11 cellular contexts compared by ENCODE assay signal in the genomic region with DNA sequence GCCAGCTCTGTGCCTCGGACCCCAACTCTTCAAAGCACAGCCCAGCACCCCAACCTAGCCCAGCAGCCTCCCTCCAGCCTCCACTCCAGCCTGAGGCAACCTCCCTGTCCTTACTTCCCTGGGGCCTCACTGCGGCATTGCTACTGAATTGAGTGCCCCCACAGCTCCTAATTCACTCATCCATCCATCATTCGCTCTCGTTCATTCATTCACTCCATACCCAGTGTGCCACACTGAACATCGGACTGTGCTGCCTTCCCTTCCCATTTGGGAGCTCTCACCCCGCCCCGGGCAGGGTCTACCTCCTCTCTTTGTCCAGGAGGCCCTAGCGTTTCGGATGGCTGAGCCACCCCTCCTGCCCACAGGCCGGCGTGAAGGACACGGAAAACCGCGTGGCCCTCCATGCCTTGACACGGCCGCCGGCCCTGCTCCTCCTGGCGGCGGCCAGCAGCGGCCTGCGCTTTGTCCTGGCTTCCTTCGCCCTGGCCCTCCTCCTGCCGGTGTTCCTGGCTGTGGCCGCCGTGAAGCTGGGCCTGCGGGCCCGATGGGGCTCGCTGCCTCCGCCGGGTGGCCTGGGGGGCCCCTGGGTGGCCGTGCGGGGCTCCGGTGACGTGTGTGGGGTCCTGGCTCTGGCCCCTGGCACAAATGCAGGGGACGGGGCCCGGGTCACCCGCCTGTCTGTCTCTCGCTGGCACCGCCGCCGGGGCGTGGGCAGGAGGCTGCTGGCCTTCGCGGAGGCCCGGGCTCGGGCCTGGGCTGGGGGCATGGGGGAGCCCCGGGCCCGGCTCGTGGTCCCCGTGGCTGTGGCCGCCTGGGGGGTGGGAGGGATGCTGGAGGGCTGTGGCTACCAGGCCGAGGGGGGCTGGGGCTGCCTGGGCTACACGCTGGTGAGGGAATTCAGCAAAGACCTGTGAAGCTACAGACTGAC. TPM values are rescaled to one million over a fixed set of nuclear protein-coding genes. Genes with fewer than 3 reads are reported as not detected.
DNase-seq lines count a peak whose midpoint lies in the region; ATAC-seq and TF ChIP-seq lines count a peak whose summit lies in the region.
"Had no signal": no experiment of that assay in that cellular context is flagged by ENCODE, and none has a peak within 500 bp of the region (broad histone marks: within the 10 kb centered on the region; RNA-seq: fewer than 3 reads in every experiment).

No MANE protein-coding gene starts in this region.

- H3K4me3 ChIP-seq in AG10803 (ENCODE audit: low read length): peak overlapping the region; percentile 42
- H3K4me3 ChIP-seq in Jurkat, Clone E6-1 (ENCODE audit: low read length): peak overlapping the region; percentile 77
- no peak overlapping the region for H3K4me3 ChIP-seq in colonic mucosa

- peak overlapping the region; percentile 48 to 88 (median 77) for H3K4me3 Mint-ChIP-seq in naive thymus-derived CD8-positive, alpha-beta T cell

- DNase-seq in AG10803 (ENCODE audit: low read depth) (peak; percentile 30), colonic mucosa (no peak), dedifferentiated amniotic fluid mesenchymal stem cell (ENCODE audit: extremely low spot score) (no peak)
- no peak for DNase-seq in Jurkat, Clone E6-1 (ENCODE audit: low read depth, low spot score)
- no peak for DNase-seq in naive thymus-derived CD8-positive, alpha-beta T cell
- DNase-seq: NCI-H526 treated with DMSO at 0.1 percent for 48 hours had no signal

- H3K27ac ChIP-seq in colonic mucosa: peak overlapping the region; percentile 76

- POLR2A ChIA-PET in naive thymus-derived CD8-positive, alpha-beta T cell (lab: Charles Lee): interaction anchor here (1.0 to 2.1 kb wide), 2 partner anchors 10 to 18 kb away, joined by 3 to 20 read pairs; partner anchors contain the start of gene ZNF628

- H3K9me3 Mint-ChIP-seq in naive thymus-derived CD8-positive, alpha-beta T cell: no peaks in the 10 kb centered on the region

- H3K9ac ChIP-seq in colonic mucosa (ENCODE audit: low read depth in 2 of 2, low read length in 2 of 2): peak overlapping the region in 1 of 2 donors; percentile 60

- H3K9me3 ChIP-seq in colonic mucosa: no peaks in the 10 kb centered on the region

- peaks cover 10% of the 10 kb centered on the region for H3K4me1 ChIP-seq in colonic mucosa

- peak; percentile 34 for TF ChIP-seq CTCF in AG10803 (conservative IDR thresholded peaks at IDR 0.05; ENCODE audit: low read length)
- TF ChIP-seq CTCF in colonic mucosa (IDR thresholded peaks at IDR 0.05): no peak

- no peaks in the 10 kb centered on the region for H3K27me3 ChIP-seq in colonic mucosa

- peaks cover 3 to 14% (median 13%) of the 10 kb centered on the region in 4 donors for H3K4me1 Mint-ChIP-seq in naive thymus-derived CD8-positive, alpha-beta T cell

- H3K27ac Mint-ChIP-seq in naive thymus-derived CD8-positive, alpha-beta T cell: peak overlapping the region; percentile 63 to 97 (median 90)

- H3K27me3 Mint-ChIP-seq in naive thymus-derived CD8-positive, alpha-beta T cell: peaks cover 0 to 2% (median 0%) of the 10 kb centered on the region in 5 donors

- ATAC-seq in naive thymus-derived CD8-positive, alpha-beta T cell: no peak
- ATAC-seq in HG03439 (IDR thresholded peaks at IDR 0.05; ENCODE audit: unreplicated experiment) (no peak), HG03520 (IDR thresholded peaks at IDR 0.05; ENCODE audit: unreplicated experiment) (no peak)
- no peak for ATAC-seq in activated CD4-positive, CD25-positive, alpha-beta regulatory T cell treated with anti-CD3 and anti-CD28 coated beads, Interleukin-2, amount 50 U/mL, for 24 hours

- intact Hi-C loops in colonic mucosa (cut with DNase I): no loop called here

- H3K36me3 ChIP-seq in colonic mucosa: no peaks in the 10 kb centered on the region

- no peaks in the 10 kb centered on the region for H3K36me3 Mint-ChIP-seq in naive thymus-derived CD8-positive, alpha-beta T cell

RNA-seq across cellular contexts. Expression of gene NAT14, which starts 1.3 kb away (rescaled TPM):
- 38.7 TPM for polyA plus RNA-seq in Jurkat, Clone E6-1 (2012; ENCODE audit: insufficient read depth, insufficient read length)
- 1 to 10 TPM; 4.9 to 7.7 TPM for total RNA-seq in colonic mucosa
- total RNA-seq in naive thymus-derived CD8-positive, alpha-beta T cell: 10 to 100 TPM in 1 of 2 experiments, 1 to 10 TPM in 1; 8.0 to 10.4 TPM
- polyA plus RNA-seq in naive thymus-derived CD8-positive, alpha-beta T cell: 1 to 10 TPM; 4.1 to 8.8 (median 7.7) TPM

RNA-seq across cellular contexts. Expression of gene SSC5D, which starts 1.9 kb away (rescaled TPM):
- 0.48 TPM for polyA plus RNA-seq in Jurkat, Clone E6-1 (2012; ENCODE audit: insufficient read depth, insufficient read length)
- 1 to 10 TPM; 2.2 to 7.4 TPM for total RNA-seq in colonic mucosa
- total RNA-seq in naive thymus-derived CD8-positive, alpha-beta T cell: 1 to 10 TPM; 1.3 to 1.4 TPM
- polyA plus RNA-seq in naive thymus-derived CD8-positive, alpha-beta T cell: under 1 TPM in 2 of 3 donors, not detected in 1; 0.02 to 0.11 TPM

RNA-seq across cellular contexts. Expression of gene ZNF628, which starts 9.9 kb away (rescaled TPM):
- polyA plus RNA-seq in Jurkat, Clone E6-1 (2012; ENCODE audit: insufficient read depth, insufficient read length): 3.3 TPM
- total RNA-seq in colonic mucosa: 1 to 10 TPM; 8.6 to 8.9 TPM
- total RNA-seq in naive thymus-derived CD8-positive, alpha-beta T cell: 10 to 100 TPM; 13.2 to 15.6 TPM
- polyA plus RNA-seq in naive thymus-derived CD8-positive, alpha-beta T cell: under 1 TPM; 0.26 to 0.42 (median 0.32) TPM

RNA-seq across cellular contexts. Expression of gene C19orf85, which starts 21.8 kb away (rescaled TPM):
- not detected for polyA plus RNA-seq in Jurkat, Clone E6-1 (2012; ENCODE audit: insufficient read depth, insufficient read length)
- total RNA-seq in colonic mucosa: not detected
- total RNA-seq in naive thymus-derived CD8-positive, alpha-beta T cell: not detected
- not detected for polyA plus RNA-seq in naive thymus-derived CD8-positive, alpha-beta T cell
- total RNA-seq: glomerular endothelial cell, urinary bladder had no signal

RNA-seq across cellular contexts. Expression of gene ISOC2, which starts 24.9 kb away (rescaled TPM):
- 62.3 TPM for polyA plus RNA-seq in Jurkat, Clone E6-1 (2012; ENCODE audit: insufficient read depth, insufficient read length)
- 100 to 1,000 TPM in 1 of 2 donors, 10 to 100 TPM in 1; 89.8 to 132 TPM for total RNA-seq in colonic mucosa
- total RNA-seq in naive thymus-derived CD8-positive, alpha-beta T cell: 10 to 100 TPM; 10.5 to 11.0 TPM
- polyA plus RNA-seq in naive thymus-derived CD8-positive, alpha-beta T cell: 10 to 100 TPM; 30.5 to 35.6 (median 34.2) TPM
